ENCODE assay signal across 19 cellular contexts in genomic region chr5:113425909-113426308, GRCh38. TPM values are rescaled to one million over a fixed set of nuclear protein-coding genes. Genes with fewer than 3 reads are reported as not detected.
"Had no signal": no experiment of that assay in that cellular context is flagged by ENCODE, and none has a peak within 500 bp of the region (broad histone marks: within the 10 kb centered on the region; RNA-seq: fewer than 3 reads in every experiment).

No MANE protein-coding gene starts in this region.

- H3K27ac Mint-ChIP-seq: activated B cell treated with CpG ODN at 0.5 μM for 24 hours; activated naive CD8-positive, alpha-beta T cell treated with anti-CD3 and anti-CD28 coated beads, Interleukin-2, amount 10 ng/mL, durations not matched to agents 7 days and 5 days; activated T-helper 1 cell treated with anti-CD3 and anti-CD28 coated beads, Interleukin-12 subunit alpha, Interleukin-12 subunit beta, Interleukin-2, Interleukin-4 antibody, amounts not matched to agents 30 ng/mL and 10 ng/mL and 1 ng/mL, durations not matched to agents 14 hours and 24 hours and 36 hours; brain; stimulated activated memory B cell treated with anti-CD40 and anti-IgM and Interleukin-4, amounts not matched to agents 10 μg/mL and 1 μg/mL and 100 μg/mL, for 72 hours; T-helper 17 cell had no signal

- H3K9me3 Mint-ChIP-seq: activated B cell treated with CpG ODN at 0.5 μM for 24 hours; activated naive CD8-positive, alpha-beta T cell treated with anti-CD3 and anti-CD28 coated beads, Interleukin-2, amount 10 ng/mL, durations not matched to agents 7 days and 5 days; activated T-helper 1 cell treated with anti-CD3 and anti-CD28 coated beads, Interleukin-12 subunit alpha, Interleukin-12 subunit beta, Interleukin-2, Interleukin-4 antibody, amounts not matched to agents 30 ng/mL and 10 ng/mL and 1 ng/mL, durations not matched to agents 14 hours and 24 hours and 36 hours; brain; neural crest cell; stimulated activated memory B cell treated with anti-CD40 and anti-IgM and Interleukin-4, amounts not matched to agents 10 μg/mL and 1 μg/mL and 100 μg/mL, for 72 hours had no signal

- H3K27me3 Mint-ChIP-seq: brain had no signal

- DNase-seq: activated B cell treated with CpG ODN at 0.5 μM for 24 hours; activated CD4-positive, alpha-beta T cell treated with anti-CD3 and anti-CD28 coated beads for 48 hours; activated CD8-positive, alpha-beta memory T cell treated with anti-CD3 and anti-CD28 coated beads for 24 hours; activated naive CD8-positive, alpha-beta T cell treated with anti-CD3 and anti-CD28 coated beads, Interleukin-2, amount 10 ng/mL, durations not matched to agents 7 days and 5 days; erythroblast; hypothalamus; lower lobe of right lung; midbrain; retina; stimulated activated CD4-positive, alpha-beta T cell treated with anti-CD3 and anti-CD28 coated beads, Interleukin-2, amount 100 ng/mL, for 48 hours; T-helper 17 cell; thyroid gland; uterus had no signal

- H3K9me3 ChIP-seq: lower lobe of right lung, thyroid gland, uterus had no signal

- H3K4me1 Mint-ChIP-seq: activated B cell treated with CpG ODN at 0.5 μM for 24 hours; activated naive CD8-positive, alpha-beta T cell treated with anti-CD3 and anti-CD28 coated beads, Interleukin-2, amount 10 ng/mL, durations not matched to agents 7 days and 5 days; stimulated activated memory B cell treated with anti-CD40 and anti-IgM and Interleukin-4, amounts not matched to agents 10 μg/mL and 1 μg/mL and 100 μg/mL, for 72 hours; T-helper 17 cell had no signal

- H3K27ac ChIP-seq: lower lobe of right lung, thyroid gland, uterus had no signal

- H3K4me3 ChIP-seq: lower lobe of right lung, thyroid gland, uterus had no signal

- H3K4me1 ChIP-seq: lower lobe of right lung, thyroid gland, uterus had no signal

- H3K27me3 ChIP-seq: thyroid gland, uterus had no signal

- H3K36me3 Mint-ChIP-seq: activated naive CD8-positive, alpha-beta T cell treated with anti-CD3 and anti-CD28 coated beads, Interleukin-2, amount 10 ng/mL, durations not matched to agents 7 days and 5 days; brain; stimulated activated memory B cell treated with anti-CD40 and anti-IgM and Interleukin-4, amounts not matched to agents 10 μg/mL and 1 μg/mL and 100 μg/mL, for 72 hours had no signal

- H3K4me3 Mint-ChIP-seq: activated B cell treated with CpG ODN at 0.5 μM for 24 hours; activated naive CD8-positive, alpha-beta T cell treated with anti-CD3 and anti-CD28 coated beads, Interleukin-2, amount 10 ng/mL, durations not matched to agents 7 days and 5 days; activated T-helper 1 cell treated with anti-CD3 and anti-CD28 coated beads, Interleukin-12 subunit alpha, Interleukin-12 subunit beta, Interleukin-2, Interleukin-4 antibody, amounts not matched to agents 30 ng/mL and 10 ng/mL and 1 ng/mL, durations not matched to agents 14 hours and 24 hours and 36 hours; brain; neural crest cell; stimulated activated memory B cell treated with anti-CD40 and anti-IgM and Interleukin-4, amounts not matched to agents 10 μg/mL and 1 μg/mL and 100 μg/mL, for 72 hours; T-helper 17 cell had no signal

- H3K36me3 ChIP-seq: lower lobe of right lung, thyroid gland, uterus had no signal

RNA-seq across cellular contexts. Expression of gene TSSK1B, which starts 8.9 kb away (rescaled TPM):
- total RNA-seq: activated B cell treated with CpG ODN at 0.5 μM for 24 hours; activated naive CD8-positive, alpha-beta T cell treated with anti-CD3 and anti-CD28 coated beads, Interleukin-2, amount 10 ng/mL, durations not matched to agents 7 days and 5 days; activated T-helper 1 cell treated with anti-CD3 and anti-CD28 coated beads, Interleukin-12 subunit alpha, Interleukin-12 subunit beta, Interleukin-2, Interleukin-4 antibody, amounts not matched to agents 30 ng/mL and 10 ng/mL and 1 ng/mL, durations not matched to agents 14 hours and 24 hours and 36 hours; dermis microvascular lymphatic vessel endothelial cell; lower lobe of right lung; skeletal muscle tissue; T-helper 17 cell had no signal
